ENCODE assay signal across 8 cellular contexts in genomic region chr5:110054240-110054639, GRCh38.
A peak's percentile ranks its signal among the peaks of the same experiment; 100 is the strongest.
DNase-seq lines count a peak whose midpoint lies in the region; ATAC-seq lines count a peak whose summit lies in the region.

No MANE protein-coding gene starts in this region.

- H3K36me3 Mint-ChIP-seq in activated T-helper 2 cell treated with anti-CD3 and anti-CD28 coated beads, Interferon-gamma antibody, Interleukin-2, Interleukin-4, amounts not matched to agents 10 μg/mL and 5 μg/mL and 100 μg/mL, durations not matched to agents 14 hours and 24 hours and 36 hours (ENCODE audit: low read depth) = no peaks in the 10 kb centered on the region

- intact Hi-C loops in activated T-helper 2 cell treated with anti-CD3 and anti-CD28 coated beads, Interferon-gamma antibody, Interleukin-2, Interleukin-4, amounts not matched to agents 10 μg/mL and 5 μg/mL and 100 μg/mL, durations not matched to agents 14 hours and 24 hours and 36 hours (cut with micrococcal nuclease) = loop anchor here (1.0 to 5.0 kb wide), 4 partner anchors 10 to 361 kb away; no protein-coding TSS in a partner anchor

- no peaks in the 10 kb centered on the region for H3K9me3 Mint-ChIP-seq in activated T-helper 2 cell treated with anti-CD3 and anti-CD28 coated beads, Interferon-gamma antibody, Interleukin-2, Interleukin-4, amounts not matched to agents 10 μg/mL and 5 μg/mL and 100 μg/mL, durations not matched to agents 14 hours and 24 hours and 36 hours

- H3K27me3 Mint-ChIP-seq in activated T-helper 2 cell treated with anti-CD3 and anti-CD28 coated beads, Interferon-gamma antibody, Interleukin-2, Interleukin-4, amounts not matched to agents 10 μg/mL and 5 μg/mL and 100 μg/mL, durations not matched to agents 14 hours and 24 hours and 36 hours (ENCODE audit: low read depth) = no peaks in the 10 kb centered on the region

- H3K27ac Mint-ChIP-seq in activated T-helper 2 cell treated with anti-CD3 and anti-CD28 coated beads, Interferon-gamma antibody, Interleukin-2, Interleukin-4, amounts not matched to agents 10 μg/mL and 5 μg/mL and 100 μg/mL, durations not matched to agents 14 hours and 24 hours and 36 hours = peak overlapping the region; percentile 82

- no peak overlapping the region for H3K4me3 Mint-ChIP-seq in activated T-helper 2 cell treated with anti-CD3 and anti-CD28 coated beads, Interferon-gamma antibody, Interleukin-2, Interleukin-4, amounts not matched to agents 10 μg/mL and 5 μg/mL and 100 μg/mL, durations not matched to agents 14 hours and 24 hours and 36 hours (ENCODE audit: low read depth)

- DNase-seq in AML-193 (lab: John Stamatoyannopoulos, UW) (peak; percentile 7 to 8), GM19238 (ENCODE audit: insufficient read length, low spot score) (peak; percentile 2), RPMI8226 (peak; percentile 98), iPS-NIHi11 (ENCODE audit: low spot score) (peak; percentile 29)
- DNase-seq in activated T-helper 2 cell treated with anti-CD3 and anti-CD28 coated beads, Interferon-gamma antibody, Interleukin-2, Interleukin-4, amounts not matched to agents 10 μg/mL and 5 μg/mL and 100 μg/mL, durations not matched to agents 14 hours and 24 hours and 36 hours (ENCODE audit: low spot score) = peak; percentile 68
- peak; percentile 9 to 54 for DNase-seq in stimulated activated CD8-positive, alpha-beta memory T cell treated with anti-CD3 and anti-CD28 coated beads, Interleukin-15, amount 100 ng/mL, for 4 hours (ENCODE audit: low read depth in 2 of 2)

- peaks cover 28% of the 10 kb centered on the region for H3K4me1 Mint-ChIP-seq in activated T-helper 2 cell treated with anti-CD3 and anti-CD28 coated beads, Interferon-gamma antibody, Interleukin-2, Interleukin-4, amounts not matched to agents 10 μg/mL and 5 μg/mL and 100 μg/mL, durations not matched to agents 14 hours and 24 hours and 36 hours (ENCODE audit: low read depth)

- ATAC-seq in HG03521 (IDR thresholded peaks at IDR 0.05; ENCODE audit: unreplicated experiment) (peak; percentile 86), GM19455 (IDR thresholded peaks at IDR 0.05; ENCODE audit: unreplicated experiment) (no peak)

Comparison
In these comparisons a context has a peak if more than half of its experiments do, and no peak if none do; other contexts are left out.
1. DNase-seq: peak in every context shown above with its lines; median percentile 98 in RPMI8226; 68 in activated T-helper 2 cell treated with anti-CD3 and anti-CD28 coated beads, Interferon-gamma antibody, Interleukin-2, Interleukin-4, amounts not matched to agents 10 μg/mL and 5 μg/mL and 100 μg/mL, durations not matched to agents 14 hours and 24 hours and 36 hours; 32 in stimulated activated CD8-positive, alpha-beta memory T cell treated with anti-CD3 and anti-CD28 coated beads, Interleukin-15, amount 100 ng/mL, for 4 hours; 29 in iPS-NIHi11; 8 in AML-193; 2 in GM19238.